In genomic region chr18:79866889-79867574, GRCh38 we compare ENCODE assay signal across 16 cellular contexts.
A peak's percentile ranks its signal among the peaks of the same experiment; 100 is the strongest.
DNase-seq lines count a peak whose midpoint lies in the region; ATAC-seq and TF ChIP-seq lines count a peak whose summit lies in the region.
"Had no signal": no experiment of that assay in that cellular context is flagged by ENCODE, and none has a peak within 500 bp of the region (broad histone marks: within the 10 kb centered on the region; RNA-seq: fewer than 3 reads in every experiment).

No MANE protein-coding gene starts in this region.

- POLR2A ChIA-PET in activated naive CD8-positive, alpha-beta T cell treated with anti-CD3 and anti-CD28 coated beads, Interleukin-2, amount 10 ng/mL, durations not matched to agents 7 days and 5 days (lab: Charles Lee) = no interaction called here

- 86 to 91% methylated on average over 16 to 20 of the region's 20 CpGs for WGBS in testis, 2 donors

- H3K4me3 Mint-ChIP-seq in activated naive CD8-positive, alpha-beta T cell treated with anti-CD3 and anti-CD28 coated beads, Interleukin-2, amount 10 ng/mL, durations not matched to agents 7 days and 5 days = no peak overlapping the region
- no peak overlapping the region for H3K4me3 Mint-ChIP-seq in activated naive CD8-positive, alpha-beta T cell treated with anti-CD3 and anti-CD28 coated beads for 36 hours
- H3K4me3 Mint-ChIP-seq: central memory CD8-positive, alpha-beta T cell; effector memory CD8-positive, alpha-beta T cell; neural progenitor cell had no signal

- H3K9me3 Mint-ChIP-seq in activated naive CD8-positive, alpha-beta T cell treated with anti-CD3 and anti-CD28 coated beads, Interleukin-2, amount 10 ng/mL, durations not matched to agents 7 days and 5 days = no peaks in the 10 kb centered on the region
- peaks cover 3% of the 10 kb centered on the region for H3K9me3 Mint-ChIP-seq in activated naive CD8-positive, alpha-beta T cell treated with anti-CD3 and anti-CD28 coated beads for 36 hours
- H3K9me3 Mint-ChIP-seq: central memory CD8-positive, alpha-beta T cell had no signal

- H3K27ac ChIP-seq in testis = no peak overlapping the region
- H3K27ac ChIP-seq: adrenal gland, neural progenitor cell, stomach, uterus had no signal

- no peaks in the 10 kb centered on the region for H3K27me3 Mint-ChIP-seq in activated naive CD8-positive, alpha-beta T cell treated with anti-CD3 and anti-CD28 coated beads, Interleukin-2, amount 10 ng/mL, durations not matched to agents 7 days and 5 days
- peaks cover 2% of the 10 kb centered on the region for H3K27me3 Mint-ChIP-seq in activated naive CD8-positive, alpha-beta T cell treated with anti-CD3 and anti-CD28 coated beads for 36 hours
- H3K27me3 Mint-ChIP-seq: central memory CD8-positive, alpha-beta T cell; effector memory CD8-positive, alpha-beta T cell had no signal

- no peaks in the 10 kb centered on the region for H3K36me3 Mint-ChIP-seq in activated naive CD8-positive, alpha-beta T cell treated with anti-CD3 and anti-CD28 coated beads, Interleukin-2, amount 10 ng/mL, durations not matched to agents 7 days and 5 days
- no peaks in the 10 kb centered on the region for H3K36me3 Mint-ChIP-seq in activated naive CD8-positive, alpha-beta T cell treated with anti-CD3 and anti-CD28 coated beads for 36 hours
- H3K36me3 Mint-ChIP-seq: neural progenitor cell had no signal

- ATAC-seq in activated naive CD8-positive, alpha-beta T cell treated with anti-CD3 and anti-CD28 coated beads, Interleukin-2, amount 10 ng/mL, durations not matched to agents 7 days and 5 days (ENCODE audit: low read depth) = no peak
- ATAC-seq in GM18868 (IDR thresholded peaks at IDR 0.05; ENCODE audit: unreplicated experiment) = no peak
- ATAC-seq in HG03095 (IDR thresholded peaks at IDR 0.05; ENCODE audit: unreplicated experiment) = no peak
- ATAC-seq: effector memory CD8-positive, alpha-beta T cell had no signal

- no peaks in the 10 kb centered on the region for H3K4me1 ChIP-seq in testis
- H3K4me1 ChIP-seq: adrenal gland, neural progenitor cell, stomach, uterus had no signal

- H3K4me1 Mint-ChIP-seq in activated naive CD8-positive, alpha-beta T cell treated with anti-CD3 and anti-CD28 coated beads, Interleukin-2, amount 10 ng/mL, durations not matched to agents 7 days and 5 days = no peaks in the 10 kb centered on the region
- H3K4me1 Mint-ChIP-seq in activated naive CD8-positive, alpha-beta T cell treated with anti-CD3 and anti-CD28 coated beads for 36 hours = no peaks in the 10 kb centered on the region
- H3K4me1 Mint-ChIP-seq: central memory CD8-positive, alpha-beta T cell; neural progenitor cell had no signal

- H3K36me3 ChIP-seq in testis (ENCODE audit: low read depth, missing control alignments) = no peaks in the 10 kb centered on the region
- H3K36me3 ChIP-seq: adrenal gland, neural progenitor cell, stomach, uterus had no signal

- intact Hi-C loops in testis (cut with DNase I; ENCODE audit: low total_unique reads) = no loop called here

- DNase-seq in activated naive CD8-positive, alpha-beta T cell treated with anti-CD3 and anti-CD28 coated beads, Interleukin-2, amount 10 ng/mL, durations not matched to agents 7 days and 5 days = peak; percentile 11
- DNase-seq in activated naive CD8-positive, alpha-beta T cell treated with anti-CD3 and anti-CD28 coated beads for 36 hours = no peak
- DNase-seq in HT1080 (ENCODE audit: low read depth) (peak; percentile 47), dermis blood vessel endothelial cell (peak; percentile 4), testis (peak; percentile 4), CD1c-positive myeloid dendritic cell (ENCODE audit: extremely low spot score) (no peak)
- DNase-seq: activated CD4-positive, alpha-beta T cell treated with anti-CD3 and anti-CD28 coated beads, Interleukin-2, amount 50 U/mL, for 1 hour; effector memory CD8-positive, alpha-beta T cell; NCI-H1092; stomach; uterus had no signal

- no peak for TF ChIP-seq CTCF in testis (IDR thresholded peaks at IDR 0.05)

- H3K9me3 ChIP-seq in testis = no peaks in the 10 kb centered on the region
- H3K9me3 ChIP-seq: adrenal gland, uterus had no signal

- no peak for TF ChIP-seq POLR2A in testis (IDR thresholded peaks at IDR 0.05)

- H3K27me3 ChIP-seq in testis = no peaks in the 10 kb centered on the region
- H3K27me3 ChIP-seq: adrenal gland, uterus had no signal

- H3K4me3 ChIP-seq in testis = no peak overlapping the region
- H3K4me3 ChIP-seq: adrenal gland, neural progenitor cell, stomach, uterus had no signal

- H3K27ac Mint-ChIP-seq in activated naive CD8-positive, alpha-beta T cell treated with anti-CD3 and anti-CD28 coated beads, Interleukin-2, amount 10 ng/mL, durations not matched to agents 7 days and 5 days = no peak overlapping the region
- H3K27ac Mint-ChIP-seq in activated naive CD8-positive, alpha-beta T cell treated with anti-CD3 and anti-CD28 coated beads for 36 hours = no peak overlapping the region
- H3K27ac Mint-ChIP-seq: effector memory CD8-positive, alpha-beta T cell; neural progenitor cell had no signal

Comparison
In these comparisons a context has a peak if more than half of its experiments do, and no peak if none do; other contexts are left out.
1. DNase-seq: peak in activated naive CD8-positive, alpha-beta T cell treated with anti-CD3 and anti-CD28 coated beads, Interleukin-2, amount 10 ng/mL, durations not matched to agents 7 days and 5 days (single experiment), HT1080 (single experiment), dermis blood vessel endothelial cell (single experiment) and testis (single experiment); none in activated naive CD8-positive, alpha-beta T cell treated with anti-CD3 and anti-CD28 coated beads for 36 hours (single experiment) and CD1c-positive myeloid dendritic cell (single experiment).